1 cellular context compared by ENCODE assay signal in genomic region chr12:3537916-3538690, GRCh38.
TF ChIP-seq lines count a peak whose summit lies in the region.

No MANE protein-coding gene starts in this region.

TF ChIP-seq in HEK293T, 16 proteins besides CTCF, POLR2A, EP300 and RAD21 (continued from another document):
- TF ChIP-seq FOXK2 (IDR thresholded peaks at IDR 0.05) (no peak), ELF4 (IDR thresholded peaks at IDR 0.05) (no peak), BHLHE40 (IDR thresholded peaks at IDR 0.05; ENCODE audit: borderline replicate concordance) (no peak), HDGF (IDR thresholded peaks at IDR 0.05; ENCODE audit: borderline replicate concordance) (no peak), CTBP1 (IDR thresholded peaks at IDR 0.05; ENCODE audit: borderline replicate concordance) (no peak), NFRKB (IDR thresholded peaks at IDR 0.05) (no peak)
